26 cellular contexts compared by ENCODE assay signal in genomic region chr2:140604788-140605187, GRCh38.
DNase-seq lines count a peak whose midpoint lies in the region; ATAC-seq lines count a peak whose summit lies in the region.
"Had no signal": no experiment of that assay in that cellular context is flagged by ENCODE, and none has a peak within 500 bp of the region (broad histone marks: within the 10 kb centered on the region; RNA-seq: fewer than 3 reads in every experiment).

No MANE protein-coding gene starts in this region.

- intact Hi-C loops in head of caudate nucleus (cut with DNase I), result no loop called here

- ATAC-seq in GM18867 (IDR thresholded peaks at IDR 0.05; ENCODE audit: unreplicated experiment), result peak; percentile 81
- ATAC-seq in GM21786 (IDR thresholded peaks at IDR 0.05; ENCODE audit: unreplicated experiment), result peak; percentile 88
- ATAC-seq in HG03439 (IDR thresholded peaks at IDR 0.05; ENCODE audit: unreplicated experiment), result peak; percentile 53
- ATAC-seq in stimulated activated naive CD8-positive, alpha-beta T cell treated with anti-CD3 and anti-CD28 coated beads, Interleukin-15, Interleukin-2, amounts not matched to agents 100 U/mL and 50 U/mL, for 24 hours, result no peak
- ATAC-seq: activated naive CD4-positive, alpha-beta T cell treated with anti-CD3 and anti-CD28 coated beads, Interleukin-2, amount 50 U/mL, for 72 hours; heart right ventricle; HepG2; left ventricle myocardium superior; stimulated activated effector memory CD8-positive, alpha-beta T cell treated with anti-CD3 and anti-CD28 coated beads, Interleukin-12 subunit alpha, Interleukin-12 subunit beta, amount 100 ng/mL, for 72 hours had no signal

- no peak for DNase-seq in head of caudate nucleus
- no peak for DNase-seq in UCSD-AML1 (lab: John Stamatoyannopoulos, UW; ENCODE audit: unreplicated experiment)
- DNase-seq in DMS114 treated with DMSO at 0.1 percent for 48 hours (lab: John Stamatoyannopoulos, UW; ENCODE audit: unreplicated experiment), result no peak
- no peak for DNase-seq in stimulated activated naive CD8-positive, alpha-beta T cell treated with anti-CD3 and anti-CD28 coated beads, Interleukin-15, Interleukin-2, amounts not matched to agents 100 U/mL and 50 U/mL, for 24 hours
- DNase-seq: activated CD4-positive, alpha-beta T cell treated with anti-CD3 and anti-CD28 coated beads for 48 hours; amygdala; Caco-2; heart right ventricle; kidney; left ventricle myocardium superior; mesendoderm; NCI-H1417; NCI-H2081; NCI-H526; Peyer's patch; retina; SHP77; substantia nigra; trophoblast cell; WERI-Rb-1 had no signal
